Comparison of ENCODE assay signal across 8 cellular contexts in genomic region chr7:5822742-5823503, GRCh38. TPM values are rescaled to one million over a fixed set of nuclear protein-coding genes. Genes with fewer than 3 reads are reported as not detected.
A peak's percentile ranks its signal among the peaks of the same experiment; 100 is the strongest.
DNase-seq lines count a peak whose midpoint lies in the region; ATAC-seq and TF ChIP-seq lines count a peak whose summit lies in the region.

No MANE protein-coding gene starts in this region.

- H3K27me3 ChIP-seq in BE2C: no peaks in the 10 kb centered on the region

- TF ChIP-seq CTCF in BE2C (IDR thresholded peaks at IDR 0.05; ENCODE audit: low read depth, low read length): no peak
- peak; percentile 4 for TF ChIP-seq CTCF in choroid plexus epithelial cell (conservative IDR thresholded peaks at IDR 0.05; ENCODE audit: low read depth, low read length)

- peak; percentile 68 for TF ChIP-seq POLR2A in GM19193 (IDR thresholded peaks at IDR 0.05; ENCODE audit: extremely low read depth, insufficient read depth, insufficient read length)

- peak; percentile 100 for ATAC-seq in HG03432 (IDR thresholded peaks at IDR 0.05; ENCODE audit: unreplicated experiment)

- DNase-seq in BE2C (peak; percentile 97), NCI-H460 (ENCODE audit: extremely low read depth, low read depth) (peak; percentile 92), choroid plexus epithelial cell (ENCODE audit: low read depth) (peak; percentile 91), kidney tubule cell (ENCODE audit: low spot score) (peak; percentile 95)
- peak; percentile 90 to 94 for DNase-seq in activated CD4-positive, alpha-beta T cell treated with anti-CD3 and anti-CD28 coated beads for 24 hours (ENCODE audit: low read depth in 2 of 2)
- DNase-seq in stimulated activated CD4-positive, alpha-beta T cell treated with anti-CD3 and anti-CD28 coated beads, Interleukin-1b, Interleukin-23, amount 100 ng/mL, for 1 hour (ENCODE audit: low read depth in 2 of 2): peak; percentile 86 to 94

- no peaks in the 10 kb centered on the region for H3K9me3 ChIP-seq in BE2C

- H3K4me3 ChIP-seq in BE2C (ENCODE audit: low read depth, low read length): peak overlapping the region; percentile 74
- peak overlapping the region; percentile 78 for H3K4me3 ChIP-seq in choroid plexus epithelial cell (ENCODE audit: low read depth, low read length)

- no peaks in the 10 kb centered on the region for H3K4me1 ChIP-seq in BE2C

- H3K36me3 ChIP-seq in BE2C: no peaks in the 10 kb centered on the region

RNA-seq across cellular contexts. Expression of gene RNF216, which starts 41.5 kb away (rescaled TPM):
- 27.7 TPM for polyA plus RNA-seq in BE2C (2012; ENCODE audit: insufficient read depth, insufficient read length, low read depth)
- total RNA-seq in NCI-H460 (2014; rRNA removed; shearing (Covaris generic)): 26.0 and 30.6 TPM in 2 replicates
- 22.9 and 26.5 TPM in 2 replicates for polyA plus RNA-seq in NCI-H460 (2014; cell fraction: nucleus; rRNA removed)

RNA-seq across cellular contexts. Expression of gene OCM, which starts 57.7 kb away (rescaled TPM):
- polyA plus RNA-seq in BE2C (2012; ENCODE audit: insufficient read depth, insufficient read length, low read depth): not detected
- total RNA-seq in NCI-H460 (2014; rRNA removed; shearing (Covaris generic)): not detected in 2 replicates
- polyA plus RNA-seq in NCI-H460 (2014; cell fraction: nucleus; rRNA removed): not detected in 2 replicates

Comparison
In these comparisons a context has a peak if more than half of its experiments do, and no peak if none do; other contexts are left out.
1. Peak in every context shown above with its lines: DNase-seq, ATAC-seq and H3K4me3 ChIP-seq.